Comparison of ENCODE assay signal across 1 cellular context in the genomic region with DNA sequence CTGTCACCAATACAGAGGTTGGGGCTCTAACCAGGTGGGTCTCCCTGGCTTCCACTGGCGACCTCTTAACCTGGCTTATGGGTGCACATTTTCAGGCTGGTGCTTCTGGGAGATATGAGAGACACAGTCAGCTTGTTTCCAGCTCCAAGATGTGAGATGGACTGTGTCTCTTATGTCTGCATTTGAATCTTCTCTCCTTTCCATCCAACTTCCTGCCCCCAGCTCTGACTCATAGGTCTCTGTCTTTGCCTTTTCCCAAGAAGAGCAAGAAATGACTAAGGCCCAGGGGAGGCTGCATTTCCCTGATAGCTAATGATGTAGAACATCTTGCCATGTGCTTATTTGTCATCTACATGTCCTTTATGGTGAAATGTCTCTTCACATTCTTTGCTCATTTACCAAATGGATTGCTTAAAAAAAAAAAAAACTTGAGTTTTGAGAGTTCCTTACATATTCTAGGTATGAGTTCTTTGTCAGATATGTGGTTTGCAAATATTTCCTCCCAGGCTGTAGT.
TF ChIP-seq lines count a peak whose summit lies in the region.

No MANE protein-coding gene starts in this region.

TF ChIP-seq in WTC11, 78 proteins besides CTCF, POLR2A, EP300 and RAD21 (continued from another document):
- TF ChIP-seq, protein P1, sequence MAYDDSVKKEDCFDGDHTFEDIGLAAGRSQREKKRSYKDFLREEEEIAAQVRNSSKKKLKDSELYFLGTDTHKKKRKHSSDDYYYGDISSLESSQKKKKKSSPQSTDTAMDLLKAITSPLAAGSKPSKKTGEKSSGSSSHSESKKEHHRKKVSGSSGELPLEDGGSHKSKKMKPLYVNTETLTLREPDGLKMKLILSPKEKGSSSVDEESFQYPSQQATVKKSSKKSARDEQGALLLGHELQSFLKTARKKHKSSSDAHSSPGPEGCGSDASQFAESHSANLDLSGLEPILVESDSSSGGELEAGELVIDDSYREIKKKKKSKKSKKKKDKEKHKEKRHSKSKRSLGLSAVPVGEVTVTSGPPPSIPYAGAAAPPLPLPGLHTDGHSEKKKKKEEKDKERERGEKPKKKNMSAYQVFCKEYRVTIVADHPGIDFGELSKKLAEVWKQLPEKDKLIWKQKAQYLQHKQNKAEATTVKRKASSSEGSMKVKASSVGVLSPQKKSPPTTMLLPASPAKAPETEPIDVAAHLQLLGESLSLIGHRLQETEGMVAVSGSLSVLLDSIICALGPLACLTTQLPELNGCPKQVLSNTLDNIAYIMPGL (CRISPR knock-in tag; IDR thresholded peaks at IDR 0.05) = no peak
- no peak for TF ChIP-seq ETV6 (CRISPR knock-in tag; IDR thresholded peaks at IDR 0.05)
- no peak for TF ChIP-seq OVOL2 (CRISPR knock-in tag; IDR thresholded peaks at IDR 0.05; ENCODE audit: borderline replicate concordance)
- no peak for TF ChIP-seq KAT7 (CRISPR knock-in tag; IDR thresholded peaks at IDR 0.05; ENCODE audit: borderline replicate concordance)
- TF ChIP-seq, protein P2, sequence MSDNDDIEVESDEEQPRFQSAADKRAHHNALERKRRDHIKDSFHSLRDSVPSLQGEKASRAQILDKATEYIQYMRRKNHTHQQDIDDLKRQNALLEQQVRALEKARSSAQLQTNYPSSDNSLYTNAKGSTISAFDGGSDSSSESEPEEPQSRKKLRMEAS (CRISPR knock-in tag; IDR thresholded peaks at IDR 0.05) = no peak
- TF ChIP-seq PRRX2 (CRISPR knock-in tag; IDR thresholded peaks at IDR 0.05) = no peak
